15 cellular contexts compared by ENCODE assay signal in genomic region chr18:50695431-50696176, GRCh38.
DNase-seq lines count a peak whose midpoint lies in the region; ATAC-seq and TF ChIP-seq lines count a peak whose summit lies in the region.
"Had no signal": no experiment of that assay in that cellular context is flagged by ENCODE, and none has a peak within 500 bp of the region (broad histone marks: within the 10 kb centered on the region; RNA-seq: fewer than 3 reads in every experiment).

No MANE protein-coding gene starts in this region.

- H3K36me3 Mint-ChIP-seq in MCF 10A (ENCODE audit: insufficient read depth, unreplicated experiment) (no peaks in the 10 kb centered on the region), progenitor cell of endocrine pancreas (ENCODE audit: insufficient read depth) (no peaks in the 10 kb centered on the region)
- no peaks in the 10 kb centered on the region for H3K36me3 Mint-ChIP-seq in activated naive CD4-positive, alpha-beta T cell treated with anti-CD3 and anti-CD28 coated beads, Interleukin-2, amount 50 U/mL, for 72 hours

- dilution Hi-C loops in mammary epithelial cell (cut with HindIII; ENCODE audit: low sequenced_read_pairs), result no loop called here

- H3K4me1 Mint-ChIP-seq in MCF 10A (ENCODE audit: insufficient read depth, unreplicated experiment), result no peaks in the 10 kb centered on the region
- peaks cover 3% of the 10 kb centered on the region for H3K4me1 Mint-ChIP-seq in progenitor cell of endocrine pancreas (ENCODE audit: low read depth)

- H3K4me1 ChIP-seq in mammary epithelial cell (ENCODE audit: insufficient read depth, low read length), result no peaks in the 10 kb centered on the region
- peaks cover 0 to 11% (median 4%) of the 10 kb centered on the region in 9 donors for H3K4me1 ChIP-seq in heart right ventricle

- H3K4me3 Mint-ChIP-seq in MCF 10A (ENCODE audit: unreplicated experiment) (no peak overlapping the region), progenitor cell of endocrine pancreas (ENCODE audit: low read depth) (no peak overlapping the region)
- H3K4me3 Mint-ChIP-seq: CD4-positive, alpha-beta T cell had no signal

- H3K9ac ChIP-seq in mammary epithelial cell (ENCODE audit: insufficient read depth, low read length), result no peak overlapping the region

- intact Hi-C loops in MCF 10A (cut with micrococcal nuclease) (no loop called here), mammary epithelial cell (cut with micrococcal nuclease) (no loop called here), heart right ventricle (cut with DNase I) (no loop called here)

- H3K4me2 ChIP-seq in mammary epithelial cell (ENCODE audit: insufficient read depth, low read depth, low read length), result no peak overlapping the region

- 97% methylated on average over 10 of the region's 10 CpGs for WGBS in mammary epithelial cell (ENCODE audit: low coverage, missing lambda C conversion rate)
- WGBS in heart right ventricle, 2 donors, result 39 to 43% methylated on average over 10 of the region's 10 CpGs

- H3K27ac Mint-ChIP-seq in MCF 10A (ENCODE audit: low read depth, unreplicated experiment), result peak overlapping the region; percentile 14
- H3K27ac Mint-ChIP-seq in activated naive CD4-positive, alpha-beta T cell treated with anti-CD3 and anti-CD28 coated beads, Interleukin-2, amount 50 U/mL, for 72 hours, result no peak overlapping the region
- H3K27ac Mint-ChIP-seq in progenitor cell of endocrine pancreas, result no peak overlapping the region
- H3K27ac Mint-ChIP-seq: CD4-positive, alpha-beta T cell had no signal

- H3K27me3 Mint-ChIP-seq in MCF 10A (ENCODE audit: insufficient read depth, unreplicated experiment) (no peaks in the 10 kb centered on the region), progenitor cell of endocrine pancreas (no peaks in the 10 kb centered on the region)

- DNase-seq in MCF 10A (ENCODE audit: unreplicated experiment) (no peak), mammary epithelial cell (no peak), WERI-Rb-1 (peak; percentile 53), heart right ventricle (peak in 1 of 2 donors; percentile 36), putamen (ENCODE audit: low spot score) (peak; percentile 44), occipital lobe (lab: John Stamatoyannopoulos, UW) (no peak), progenitor cell of endocrine pancreas (ENCODE audit: low spot score, unreplicated experiment) (no peak)
- no peak for DNase-seq in activated naive CD4-positive, alpha-beta T cell treated with anti-CD3 and anti-CD28 coated beads, Interleukin-2, amount 50 U/mL, for 72 hours (ENCODE audit: low spot score in 2 of 2)
- DNase-seq: AML-193; Calu3; CD4-positive, alpha-beta T cell; HCEC 1CT; MV-4-11; NCI-H1436 treated with DMSO at 0.1 percent for 48 hours; SHP77 had no signal

- ATAC-seq in heart right ventricle, result peak in 7 of 8 donors; percentile 45 to 76 (median 64)
- ATAC-seq in activated naive CD4-positive, alpha-beta T cell treated with anti-CD3 and anti-CD28 coated beads, Interleukin-2, amount 50 U/mL, for 72 hours, result no peak

- H3K36me3 ChIP-seq in mammary epithelial cell (ENCODE audit: insufficient read depth, low read length) (no peaks in the 10 kb centered on the region), WERI-Rb-1 (peaks cover 10% of the 10 kb centered on the region), heart right ventricle (no peaks in the 10 kb centered on the region)

- in situ Hi-C loops in mammary epithelial cell (cut with MboI; ENCODE audit: low sequenced_read_pairs in 2 of 2), result no loop called here

- H3K27ac ChIP-seq in mammary epithelial cell (ENCODE audit: insufficient read depth, low read depth, low read length) (no peak overlapping the region), WERI-Rb-1 (no peak overlapping the region), heart right ventricle (no peak overlapping the region)

- H3K9me3 Mint-ChIP-seq in MCF 10A (ENCODE audit: unreplicated experiment) (no peaks in the 10 kb centered on the region), progenitor cell of endocrine pancreas (ENCODE audit: low read depth) (no peaks in the 10 kb centered on the region)
- H3K9me3 Mint-ChIP-seq in activated naive CD4-positive, alpha-beta T cell treated with anti-CD3 and anti-CD28 coated beads, Interleukin-2, amount 50 U/mL, for 72 hours, result no peaks in the 10 kb centered on the region
- H3K9me3 Mint-ChIP-seq: CD4-positive, alpha-beta T cell had no signal

- H4K20me1 ChIP-seq in mammary epithelial cell (ENCODE audit: insufficient read depth, low read length), result no peaks in the 10 kb centered on the region

- no peaks in the 10 kb centered on the region for H3K9me3 ChIP-seq in mammary epithelial cell (replicated peaks; ENCODE audit: insufficient read depth, low read length)
- no peaks in the 10 kb centered on the region for H3K9me3 ChIP-seq in WERI-Rb-1 (ENCODE audit: severe bottlenecking)
- no peaks in the 10 kb centered on the region for H3K9me3 ChIP-seq in heart right ventricle

- TF ChIP-seq CTCF in MCF 10A (IDR thresholded peaks at IDR 0.05; ENCODE audit: unreplicated experiment), result no peak
- no peak for TF ChIP-seq CTCF in mammary epithelial cell (conservative IDR thresholded peaks at IDR 0.05 in 1 of 2, IDR thresholded peaks at IDR 0.05 in 1 of 2; ENCODE audit: extremely low read depth in 1 of 2, insufficient read depth in 1 of 2, low read depth in 1 of 2, low read length in 2 of 2)
- TF ChIP-seq CTCF in WERI-Rb-1 (IDR thresholded peaks at IDR 0.05; ENCODE audit: low read depth, low read length), result no peak
- TF ChIP-seq CTCF in heart right ventricle (IDR thresholded peaks at IDR 0.05), result peak in 1 of 9 donors; percentile 9
- TF ChIP-seq CTCF in progenitor cell of endocrine pancreas (IDR thresholded peaks at IDR 0.05; ENCODE audit: unreplicated experiment), result no peak

- POLR2A ChIA-PET in MCF 10A (lab: Yijun Ruan, JAX), result no interaction called here

- no peak overlapping the region for H3K4me3 ChIP-seq in mammary epithelial cell (replicated peaks in 1 of 3; ENCODE audit: insufficient read depth in 1 of 3, low read depth in 2 of 3, low read length in 3 of 3)
- no peak overlapping the region for H3K4me3 ChIP-seq in WERI-Rb-1 (ENCODE audit: low read depth, low read length)
- H3K4me3 ChIP-seq in heart right ventricle, result no peak overlapping the region

- CTCF ChIA-PET in MCF 10A (lab: Yijun Ruan, JAX), result interaction anchor here (1.7 kb wide), 1 partner anchor 10 kb away, joined by 5 read pairs; no protein-coding TSS in a partner anchor
- CTCF ChIA-PET in mammary epithelial cell (lab: Charles Lee; ENCODE audit: low non-redundant PET), result no interaction called here

- H3K27me3 ChIP-seq in mammary epithelial cell (ENCODE audit: insufficient read depth, low read length) (no peaks in the 10 kb centered on the region), WERI-Rb-1 (ENCODE audit: insufficient read depth, low read depth, severe bottlenecking) (no peaks in the 10 kb centered on the region), heart right ventricle (no peaks in the 10 kb centered on the region)

- no peaks in the 10 kb centered on the region for H3K79me2 ChIP-seq in mammary epithelial cell (ENCODE audit: insufficient read depth, low read length)

- BruUV-seq in MCF 10A (replicated peaks; lab: Mats Ljungman, UMichigan), result no TSS peak
- no TSS peak for BruUV-seq in mammary epithelial cell (replicated peaks; lab: Mats Ljungman, UMichigan)

- H2AFZ ChIP-seq in mammary epithelial cell (ENCODE audit: low read depth, low read length), result no peak overlapping the region

Comparison
In these comparisons a context has a peak if more than half of its experiments do, and no peak if none do; other contexts are left out.
1. DNase-seq: peak in WERI-Rb-1 (single experiment) and putamen (single experiment); none in MCF 10A (single experiment), mammary epithelial cell (single experiment), occipital lobe (single experiment), activated naive CD4-positive, alpha-beta T cell treated with anti-CD3 and anti-CD28 coated beads, Interleukin-2, amount 50 U/mL, for 72 hours (0 of 2) and progenitor cell of endocrine pancreas (single experiment).
2. ATAC-seq: peak in heart right ventricle (7 of 8); none in activated naive CD4-positive, alpha-beta T cell treated with anti-CD3 and anti-CD28 coated beads, Interleukin-2, amount 50 U/mL, for 72 hours (0 of 2).